In genomic region chr22:42071508-42071907, GRCh38 we compare ENCODE assay signal across 8 cellular contexts. TPM values are rescaled to one million over a fixed set of nuclear protein-coding genes. Genes with fewer than 3 reads are reported as not detected.
DNase-seq lines count a peak whose midpoint lies in the region; ATAC-seq and TF ChIP-seq lines count a peak whose summit lies in the region.
"Not testable (repeated sequence)": the region's sequence is repeated elsewhere in the genome, so short reads cannot be mapped to it uniquely, and the experiment has no call there.

No MANE protein-coding gene starts in this region.

- not testable (repeated sequence) for TF ChIP-seq CTCF in A673 (conservative IDR thresholded peaks at IDR 0.05; ENCODE audit: low read depth, low read length); HL-60 (IDR thresholded peaks at IDR 0.05; ENCODE audit: insufficient read depth, low read length); SK-N-SH (IDR thresholded peaks at IDR 0.05); hepatocyte (IDR thresholded peaks at IDR 0.05; ENCODE audit: poor library complexity); natural killer cell (IDR thresholded peaks at IDR 0.05); spleen (IDR thresholded peaks at IDR 0.05 in 8 of 11, conservative IDR thresholded peaks at IDR 0.05 in 3 of 11)

- peaks cover 20% of the 10 kb centered on the region for H3K36me3 Mint-ChIP-seq in activated naive CD4-positive, alpha-beta T cell treated with anti-CD3 and anti-CD28 coated beads, Interleukin-2, amount 10 ng/mL, durations not matched to agents 7 days and 5 days
- H3K36me3 Mint-ChIP-seq in dendritic cell treated with granulocyte-macrophage colony-stimulating factor and Interleukin-4, amounts not matched to agents 40 ng/mL and 50 ng/mL, for 4 days (ENCODE audit: low read depth) = peaks cover 58% of the 10 kb centered on the region
- H3K36me3 Mint-ChIP-seq in natural killer cell = not testable (repeated sequence)

- 75% methylated on average over 4 of the region's 7 CpGs for WGBS in SK-N-SH (ENCODE audit: low lambda C conversion rate)
- WGBS in hepatocyte (ENCODE audit: low lambda C conversion rate, missing lambda C conversion rate) = 89% methylated on average over 7 of the region's 7 CpGs
- 75 to 87% (median 78%) methylated on average over 7 of the region's 7 CpGs for WGBS in spleen, 5 donors

- ATAC-seq in natural killer cell = not testable (repeated sequence)

- H3K4me1 ChIP-seq in A673 (ENCODE audit: insufficient read depth, low read length, poor library complexity, severe bottlenecking); SK-N-SH (ENCODE audit: control insufficient read depth in 1 of 2, insufficient read depth in 2 of 2, low read depth in 1 of 2, low read length in 1 of 2): not testable (repeated sequence)
- H3K4me1 ChIP-seq in hepatocyte (ENCODE audit: insufficient read depth) (peaks cover 13% of the 10 kb centered on the region), spleen (peaks cover 21 to 76% (median 48%) of the 10 kb centered on the region in 6 donors)

- not testable (repeated sequence) for H4K20me1 ChIP-seq in SK-N-SH (ENCODE audit: insufficient read depth); hepatocyte (ENCODE audit: insufficient read depth, poor library complexity, severe bottlenecking)

- peak overlapping the region; percentile 86 for H3K27ac ChIP-seq in A673 (ENCODE audit: low read depth, low read length, poor library complexity, severe bottlenecking)
- H3K27ac ChIP-seq in HL-60 (replicated peaks) = peak overlapping the region; percentile 77; the same call in 1 of the 2 replicates
- peak overlapping the region in 1 of 2 experiments; percentile 55; a peak in 1 of 4 replicates for H3K27ac ChIP-seq in SK-N-SH (ENCODE audit: low read depth in 2 of 2, low read length in 1 of 2)
- H3K27ac ChIP-seq in hepatocyte = peak overlapping the region; percentile 86
- peak overlapping the region in 7 of 8 donors; percentile 69 to 93 (median 89) for H3K27ac ChIP-seq in spleen

- peak overlapping the region; percentile 60; the same call in 1 of the 2 replicates for H3K9ac ChIP-seq in SK-N-SH

- not testable (repeated sequence) for TF ChIP-seq POLR2A in spleen (IDR thresholded peaks at IDR 0.05)

- not testable (repeated sequence) for H3K27me3 Mint-ChIP-seq in activated naive CD4-positive, alpha-beta T cell treated with anti-CD3 and anti-CD28 coated beads, Interleukin-2, amount 10 ng/mL, durations not matched to agents 7 days and 5 days; dendritic cell treated with granulocyte-macrophage colony-stimulating factor and Interleukin-4, amounts not matched to agents 40 ng/mL and 50 ng/mL, for 4 days; natural killer cell (ENCODE audit: low read depth in 2 of 2)

- TF ChIP-seq EP300 in SK-N-SH (IDR thresholded peaks at IDR 0.05; ENCODE audit: borderline replicate concordance in 1 of 2, low read depth in 1 of 2, low read length in 1 of 2) = not testable (repeated sequence)

- H3K27ac Mint-ChIP-seq in activated naive CD4-positive, alpha-beta T cell treated with anti-CD3 and anti-CD28 coated beads, Interleukin-2, amount 10 ng/mL, durations not matched to agents 7 days and 5 days = peak overlapping the region; percentile 92
- H3K27ac Mint-ChIP-seq in dendritic cell treated with granulocyte-macrophage colony-stimulating factor and Interleukin-4, amounts not matched to agents 40 ng/mL and 50 ng/mL, for 4 days = peak overlapping the region; percentile 96
- H3K27ac Mint-ChIP-seq in natural killer cell = peak overlapping the region; percentile 86 to 94

- not testable (repeated sequence) for H3K9me3 Mint-ChIP-seq in activated naive CD4-positive, alpha-beta T cell treated with anti-CD3 and anti-CD28 coated beads, Interleukin-2, amount 10 ng/mL, durations not matched to agents 7 days and 5 days; dendritic cell treated with granulocyte-macrophage colony-stimulating factor and Interleukin-4, amounts not matched to agents 40 ng/mL and 50 ng/mL, for 4 days; natural killer cell

- H3F3A ChIP-seq in SK-N-SH (replicated peaks; ENCODE audit: insufficient read depth) = not testable (repeated sequence)

- not testable (repeated sequence) for DNase-seq in A673 (ENCODE audit: low spot score); HL-60 (ENCODE audit: low read depth in 1 of 2, low spot score in 1 of 2); SK-N-SH; activated naive CD4-positive, alpha-beta T cell treated with anti-CD3 and anti-CD28 coated beads, Interleukin-2, amount 10 ng/mL, durations not matched to agents 7 days and 5 days; hepatocyte (ENCODE audit: low spot score); natural killer cell
- peak; percentile 46 for DNase-seq in spleen

- CTCF ChIA-PET in A673 (lab: Charles Lee) (interaction anchor here (1.0 kb wide), 1 partner anchor 20 kb away, joined by 3 read pairs; no protein-coding TSS in a partner anchor), SK-N-SH (lab: Yijun Ruan, JAX) (interaction anchor here (1.0 kb wide), 1 partner anchor 99 kb away, joined by 4 read pairs; no protein-coding TSS in a partner anchor)
- CTCF ChIA-PET in activated naive CD4-positive, alpha-beta T cell treated with anti-CD3 and anti-CD28 coated beads, Interleukin-2, amount 10 ng/mL, durations not matched to agents 7 days and 5 days (lab: Charles Lee) = not testable (repeated sequence)

- not testable (repeated sequence) for H3K27me3 ChIP-seq in A673 (replicated peaks; ENCODE audit: insufficient read depth, low read depth, low read length, poor library complexity); HL-60 (ENCODE audit: insufficient read depth, poor library complexity, severe bottlenecking); SK-N-SH (ENCODE audit: insufficient read depth); hepatocyte; spleen (replicated peaks in 1 of 7)

- POLR2A ChIA-PET in A673 (lab: Charles Lee; ENCODE audit: low non-redundant PET); SK-N-SH (lab: Yijun Ruan, JAX): not testable (repeated sequence)

- not testable (repeated sequence) for H2AFZ ChIP-seq in SK-N-SH (ENCODE audit: low read depth)
- peak overlapping the region; percentile 74 for H2AFZ ChIP-seq in hepatocyte

- not testable (repeated sequence) for H3K9me2 ChIP-seq in SK-N-SH; hepatocyte (replicated peaks; ENCODE audit: insufficient read depth)

- not testable (repeated sequence) for H3K36me3 ChIP-seq in A673 (ENCODE audit: insufficient read depth, low read length, poor library complexity, severe bottlenecking); SK-N-SH (replicated peaks in 1 of 2; ENCODE audit: control insufficient read depth in 1 of 2, insufficient read depth in 2 of 2, low read length in 1 of 2); hepatocyte (replicated peaks; ENCODE audit: insufficient read depth, low read depth)
- peaks cover 0 to 25% (median 19%) of the 10 kb centered on the region in 6 donors for H3K36me3 ChIP-seq in spleen

- H3K4me1 Mint-ChIP-seq in activated naive CD4-positive, alpha-beta T cell treated with anti-CD3 and anti-CD28 coated beads, Interleukin-2, amount 10 ng/mL, durations not matched to agents 7 days and 5 days = peaks cover 55% of the 10 kb centered on the region
- peaks cover 70% of the 10 kb centered on the region for H3K4me1 Mint-ChIP-seq in dendritic cell treated with granulocyte-macrophage colony-stimulating factor and Interleukin-4, amounts not matched to agents 40 ng/mL and 50 ng/mL, for 4 days (ENCODE audit: low read depth)
- peaks cover 19 to 38% of the 10 kb centered on the region in 2 donors for H3K4me1 Mint-ChIP-seq in natural killer cell

- not testable (repeated sequence) for H3K9me3 ChIP-seq in A673 (ENCODE audit: low read depth, low read length, poor library complexity, severe bottlenecking); SK-N-SH; hepatocyte (ENCODE audit: low read depth); spleen

- peak overlapping the region; percentile 82; the same call in 1 of the 2 replicates for H3K4me2 ChIP-seq in SK-N-SH
- peak overlapping the region; percentile 87 for H3K4me2 ChIP-seq in hepatocyte

- not testable (repeated sequence) for H3K79me2 ChIP-seq in SK-N-SH (ENCODE audit: insufficient read depth); hepatocyte

- intact Hi-C loops in A673 (cut with micrococcal nuclease; ENCODE audit: unreplicated experiment); natural killer cell (cut with micrococcal nuclease); spleen (cut with DNase I; ENCODE audit: low total_unique reads): not testable (repeated sequence)
- intact Hi-C loops in dendritic cell treated with granulocyte-macrophage colony-stimulating factor and Interleukin-4, amounts not matched to agents 40 ng/mL and 50 ng/mL, for 4 days (cut with micrococcal nuclease) = loop anchor here (2.0 kb wide), 1 partner anchor 105 kb away; no protein-coding TSS in a partner anchor

- H3K4me3 ChIP-seq in A673 (ENCODE audit: low read depth, low read length, poor library complexity, severe bottlenecking) (peak overlapping the region; percentile 67), hepatocyte (peak overlapping the region; percentile 4), spleen (peak overlapping the region in 5 of 8 donors; percentile 66 to 92 (median 75))
- not testable (repeated sequence) for H3K4me3 ChIP-seq in HL-60 (replicated peaks; ENCODE audit: insufficient read depth, low read length); SK-N-SH (ENCODE audit: low read depth in 2 of 2, low read length in 1 of 2)

- not testable (repeated sequence) for TF ChIP-seq RAD21 in SK-N-SH (IDR thresholded peaks at IDR 0.05; ENCODE audit: low read length)

- BruUV-seq in A673 (replicated peaks; lab: Mats Ljungman, UMichigan) = not testable (repeated sequence)

- H3K4me3 Mint-ChIP-seq in activated naive CD4-positive, alpha-beta T cell treated with anti-CD3 and anti-CD28 coated beads, Interleukin-2, amount 10 ng/mL, durations not matched to agents 7 days and 5 days = peak overlapping the region; percentile 85
- peak overlapping the region; percentile 82 for H3K4me3 Mint-ChIP-seq in dendritic cell treated with granulocyte-macrophage colony-stimulating factor and Interleukin-4, amounts not matched to agents 40 ng/mL and 50 ng/mL, for 4 days
- H3K4me3 Mint-ChIP-seq in natural killer cell = peak overlapping the region; percentile 93

RNA-seq across cellular contexts. Expression of gene NAGA, which starts 0.9 kb away (rescaled TPM):
- 17.7 and 18.4 TPM in 2 replicates for total RNA-seq in A673 (2021)
- 15.4 and 16.8 TPM in 2 replicates for polyA plus RNA-seq in SK-N-SH (2012; rRNA removed)
- polyA plus RNA-seq in SK-N-SH (2012; cell fraction: cytosol; rRNA removed) = 8.2 and 11.0 TPM in 2 replicates
- 11.2 and 14.8 TPM in 2 replicates for polyA plus RNA-seq in SK-N-SH (2012; cell fraction: nucleus; rRNA removed)
- 24.2 and 24.6 TPM in 2 replicates for total RNA-seq in hepatocyte
- 23.8 and 31.1 TPM in 2 replicates for polyA plus RNA-seq in hepatocyte
- total RNA-seq in natural killer cell = 10 to 100 TPM; 12.8 to 15.7 (median 14.2) TPM
- total RNA-seq in spleen = 10 to 100 TPM; 20.2 to 60.2 (median 34.1) TPM
- 1 to 10 TPM; 7.0 to 7.4 (median 7.1) TPM for polyA plus RNA-seq in spleen

RNA-seq across cellular contexts. Expression of gene PHETA2, which starts 2.5 kb away (rescaled TPM):
- total RNA-seq in A673 (2021) (0.70 and 0.97 TPM in 2 replicates), hepatocyte (5.4 and 10.4 TPM in 2 replicates), natural killer cell (1 to 10 TPM; 1.2 to 2.3 (median 1.8) TPM), spleen (10 to 100 TPM in 3 of 7 donors, 1 to 10 TPM in 4; 6.8 to 11.5 (median 9.6) TPM)
- polyA plus RNA-seq in SK-N-SH (2012; rRNA removed) (0.05 and 0.18 TPM in 2 replicates), hepatocyte (8.3 and 9.3 TPM in 2 replicates), spleen (1 to 10 TPM; 3.1 to 5.5 (median 4.3) TPM)
- 0.05 and 0.07 TPM in 2 replicates for polyA plus RNA-seq in SK-N-SH (2012; cell fraction: cytosol; rRNA removed)
- polyA plus RNA-seq in SK-N-SH (2012; cell fraction: nucleus; rRNA removed) = 0.29 and 0.30 TPM in 2 replicates

RNA-seq across cellular contexts. Expression of gene SMDT1, which starts 8.0 kb away (rescaled TPM):
- total RNA-seq in A673 (2021) (61.8 and 62.6 TPM in 2 replicates), hepatocyte (10.8 and 14.7 TPM in 2 replicates), natural killer cell (10 to 100 TPM; 37.7 to 51.0 (median 45.1) TPM), spleen (10 to 100 TPM; 13.6 to 91.4 (median 69.6) TPM)
- polyA plus RNA-seq in SK-N-SH (2012; rRNA removed) (23.4 and 29.8 TPM in 2 replicates), hepatocyte (143 and 145 TPM in 2 replicates), spleen (100 to 1,000 TPM in 1 of 3 donors, 10 to 100 TPM in 2; 79.9 to 171 (median 90.7) TPM)
- polyA plus RNA-seq in SK-N-SH (2012; cell fraction: cytosol; rRNA removed) = 24.0 and 26.8 TPM in 2 replicates
- 8.9 and 9.6 TPM in 2 replicates for polyA plus RNA-seq in SK-N-SH (2012; cell fraction: nucleus; rRNA removed)

RNA-seq across cellular contexts. Expression of gene NDUFA6, which starts 19.1 kb away (rescaled TPM):
- 138 and 166 TPM in 2 replicates for total RNA-seq in A673 (2021)
- 37.8 and 42.0 TPM in 2 replicates for polyA plus RNA-seq in SK-N-SH (2012; rRNA removed)
- 48.5 and 52.2 TPM in 2 replicates for polyA plus RNA-seq in SK-N-SH (2012; cell fraction: cytosol; rRNA removed)
- 12.8 and 13.7 TPM in 2 replicates for polyA plus RNA-seq in SK-N-SH (2012; cell fraction: nucleus; rRNA removed)
- 97.4 and 98.5 TPM in 2 replicates for total RNA-seq in hepatocyte
- polyA plus RNA-seq in hepatocyte = 182 and 183 TPM in 2 replicates
- 10 to 100 TPM; 50.4 to 69.7 (median 63.8) TPM for total RNA-seq in natural killer cell
- 10 to 100 TPM; 31.1 to 44.9 (median 36.8) TPM for total RNA-seq in spleen
- polyA plus RNA-seq in spleen = 10 to 100 TPM; 50.2 to 73.8 (median 64.2) TPM

RNA-seq across cellular contexts. Expression of gene CYP2D6, which starts 59.1 kb away (rescaled TPM):
- total RNA-seq in A673 (2021) (2.4 and 2.8 TPM in 2 replicates), hepatocyte (2.2 and 3.8 TPM in 2 replicates), natural killer cell (1 to 10 TPM; 3.8 to 5.5 (median 3.9) TPM), spleen (1 to 10 TPM; 1.2 to 3.6 (median 2.1) TPM)
- polyA plus RNA-seq in SK-N-SH (2012; rRNA removed) (0.26 and 0.32 TPM in 2 replicates), hepatocyte (5.0 and 6.1 TPM in 2 replicates), spleen (1 to 10 TPM; 2.4 to 3.5 (median 3.0) TPM)
- polyA plus RNA-seq in SK-N-SH (2012; cell fraction: cytosol; rRNA removed) = 0.03 and 0.05 TPM in 2 replicates
- 5.0 and 6.1 TPM in 2 replicates for polyA plus RNA-seq in SK-N-SH (2012; cell fraction: nucleus; rRNA removed)
